Comparison of ENCODE assay signal across 8 cellular contexts in genomic region chr1:227562923-227563318, GRCh38. TPM values are rescaled to one million over a fixed set of nuclear protein-coding genes. Genes with fewer than 3 reads are reported as not detected.
A peak's percentile ranks its signal among the peaks of the same experiment; 100 is the strongest.
DNase-seq lines count a peak whose midpoint lies in the region; ATAC-seq and TF ChIP-seq lines count a peak whose summit lies in the region.

No MANE protein-coding gene starts in this region.

- intact Hi-C loops in PC-9 (cut with micrococcal nuclease; ENCODE audit: unreplicated experiment), result loop anchor here (1.0 to 5.0 kb wide), 4 partner anchors 20 to 604 kb away; partner anchors contain the start of gene IBA57
- intact Hi-C loops in gastrocnemius medialis (cut with DNase I; ENCODE audit: low total_unique reads), result loop anchor here (1.0 to 5.0 kb wide), 3 partner anchors 21 to 384 kb away; partner anchors contain the start of genes JMJD4, SNAP47 and WNT9A

- H3K9me3 ChIP-seq in SK-N-SH, result no peaks in the 10 kb centered on the region
- 0 out of 2 replicates have a peak, but pooled peaks cover 2% of the 10 kb centered on the region for H3K9me3 ChIP-seq in PC-9 (ENCODE audit: insufficient read depth, low read depth)
- no peaks in the 10 kb centered on the region for H3K9me3 ChIP-seq in gastrocnemius medialis

- peaks cover 14% of the 10 kb centered on the region for H3K4me1 Mint-ChIP-seq in endothelial cell (ENCODE audit: unreplicated experiment)

- CTCF ChIA-PET in SK-N-SH (lab: Yijun Ruan, JAX), result interaction anchor here (1.1 to 1.7 kb wide), 3 partner anchors 20 to 81 kb away, joined by 4 to 7 read pairs (median 4); no protein-coding TSS in a partner anchor
- CTCF ChIA-PET in PC-9 (lab: Charles Lee), result no interaction called here

- H3K9me3 Mint-ChIP-seq in endothelial cell (ENCODE audit: unreplicated experiment), result peaks cover 8% of the 10 kb centered on the region

- H3K4me2 ChIP-seq in SK-N-SH (no peak overlapping the region), PC-9 (peak overlapping the region; percentile 85; the same call in 1 of the 2 replicates)

- H3K36me3 ChIP-seq in SK-N-SH (replicated peaks in 1 of 2; ENCODE audit: control insufficient read depth in 1 of 2, insufficient read depth in 2 of 2, low read length in 1 of 2), result peaks cover 0 to 2% of the 10 kb centered on the region in 2 experiments
- H3K36me3 ChIP-seq in PC-9 (ENCODE audit: low read depth), result no peaks in the 10 kb centered on the region
- H3K36me3 ChIP-seq in gastrocnemius medialis, result no peaks in the 10 kb centered on the region

- H3K27ac ChIP-seq in SK-N-SH (ENCODE audit: low read depth in 2 of 2, low read length in 1 of 2) (peak overlapping the region in 1 of 2 experiments; percentile 67; a peak in 2 of 4 replicates), PC-9 (no peak overlapping the region), gastrocnemius medialis (peak overlapping the region in 3 of 4 donors; percentile 78 to 85 (median 84))

- H3K4me3 ChIP-seq in SK-N-SH (ENCODE audit: low read depth in 2 of 2, low read length in 1 of 2) (peak overlapping the region in 1 of 2 experiments; percentile 75; a peak in 1 of 4 replicates), PC-9 (peak overlapping the region; percentile 76; the same call in 1 of the 2 replicates), gastrocnemius medialis (peak overlapping the region in 3 of 4 donors; percentile 77 to 86 (median 80))

- no peaks in the 10 kb centered on the region for H3K27me3 ChIP-seq in SK-N-SH (ENCODE audit: insufficient read depth)
- H3K27me3 ChIP-seq in PC-9 (ENCODE audit: insufficient read depth, low read depth), result no peaks in the 10 kb centered on the region
- peaks cover 0 to 9% (median 5%) of the 10 kb centered on the region in 3 donors for H3K27me3 ChIP-seq in gastrocnemius medialis

- H2AFZ ChIP-seq in SK-N-SH (ENCODE audit: low read depth), result peak overlapping the region; percentile 98
- H2AFZ ChIP-seq in PC-9, result no peak overlapping the region

- H3K36me3 Mint-ChIP-seq in endothelial cell (ENCODE audit: low read depth, unreplicated experiment), result peaks cover 35% of the 10 kb centered on the region

- no peak for TF ChIP-seq CTCF in SK-N-SH (IDR thresholded peaks at IDR 0.05)
- TF ChIP-seq CTCF in PC-9 (conservative IDR thresholded peaks at IDR 0.05), result no peak
- no peak for TF ChIP-seq CTCF in endothelial cell (IDR thresholded peaks at IDR 0.05; ENCODE audit: unreplicated experiment)
- TF ChIP-seq CTCF in gastrocnemius medialis (IDR thresholded peaks at IDR 0.05 in 4 of 5, conservative IDR thresholded peaks at IDR 0.05 in 1 of 5), result no peak

- H3K27me3 Mint-ChIP-seq in endothelial cell (ENCODE audit: unreplicated experiment), result peaks cover 17% of the 10 kb centered on the region

- no peak for TF ChIP-seq RAD21 in SK-N-SH (IDR thresholded peaks at IDR 0.05; ENCODE audit: low read length)

- peaks cover 39% of the 10 kb centered on the region for H3K79me2 ChIP-seq in SK-N-SH (ENCODE audit: insufficient read depth)
- peaks cover 14% of the 10 kb centered on the region; the same call in 1 of the 2 replicates for H3K79me2 ChIP-seq in PC-9 (ENCODE audit: low read depth)

- TF ChIP-seq POLR2A in gastrocnemius medialis (IDR thresholded peaks at IDR 0.05), result no peak

- H3K9me2 ChIP-seq in SK-N-SH, result no peaks in the 10 kb centered on the region
- H3K9me2 ChIP-seq in PC-9 (ENCODE audit: insufficient read depth), result no peaks in the 10 kb centered on the region

- DNase-seq in SK-N-SH (peak; percentile 47), PC-9 (no peak), endothelial cell (ENCODE audit: low spot score) (no peak), gastrocnemius medialis (no peak), NCI-H345 (lab: John Stamatoyannopoulos, UW) (no peak), mesenteric fat pad (ENCODE audit: low spot score) (no peak)

- H3F3A ChIP-seq in SK-N-SH (replicated peaks; ENCODE audit: insufficient read depth) (peaks cover 7% of the 10 kb centered on the region), PC-9 (ENCODE audit: insufficient read depth, low read depth) (no peaks in the 10 kb centered on the region; the same call in 1 of the 2 replicates)

- H3K4me1 ChIP-seq in SK-N-SH (ENCODE audit: control insufficient read depth in 1 of 2, insufficient read depth in 2 of 2, low read depth in 1 of 2, low read length in 1 of 2), result peaks cover 3 to 7% of the 10 kb centered on the region in 2 experiments; a peak in 2 of 4 replicates
- H3K4me1 ChIP-seq in PC-9 (replicated peaks; ENCODE audit: insufficient read depth), result peaks cover 4% of the 10 kb centered on the region; the same call in 1 of the 2 replicates
- H3K4me1 ChIP-seq in gastrocnemius medialis, result peaks cover 8 to 9% of the 10 kb centered on the region in 2 donors

- no peak for TF ChIP-seq EP300 in SK-N-SH (IDR thresholded peaks at IDR 0.05; ENCODE audit: borderline replicate concordance in 1 of 2, low read depth in 1 of 2, low read length in 1 of 2)

- H3K4me3 Mint-ChIP-seq in endothelial cell (ENCODE audit: unreplicated experiment), result peak overlapping the region; percentile 95

- peak overlapping the region; percentile 95 for H3K27ac Mint-ChIP-seq in endothelial cell (ENCODE audit: unreplicated experiment)

- no TSS peak for BruUV-seq in PC-9 (replicated peaks; lab: Mats Ljungman, UMichigan)

- 81% methylated on average over 10 of the region's 10 CpGs for WGBS in SK-N-SH (ENCODE audit: low lambda C conversion rate)

- POLR2A ChIA-PET in SK-N-SH (lab: Yijun Ruan, JAX) (interaction anchor here (1.5 kb wide), 1 partner anchor 22 kb away, joined by 4 read pairs; no protein-coding TSS in a partner anchor), PC-9 (lab: Charles Lee; ENCODE audit: unreplicated experiment) (no interaction called here)

- ATAC-seq in SK-N-SH treated with all-trans-retinoic acid at 6 μM for 48 hours (no peak), gastrocnemius medialis (no peak), HG02588 (IDR thresholded peaks at IDR 0.05; ENCODE audit: unreplicated experiment) (no peak)

- in situ Hi-C loops in gastrocnemius medialis (cut with MboI; ENCODE audit: low sequenced_read_pairs in 4 of 4), result no loop called here

- no peak overlapping the region for H3K9ac ChIP-seq in SK-N-SH

- H4K20me1 ChIP-seq in SK-N-SH (ENCODE audit: insufficient read depth), result no peaks in the 10 kb centered on the region
- H4K20me1 ChIP-seq in PC-9 (ENCODE audit: insufficient read depth), result no peaks in the 10 kb centered on the region

TF ChIP-seq in SK-N-SH, 30 proteins besides CTCF, POLR2A, EP300 and RAD21 (continues in another document):
- TF ChIP-seq, protein P1, sequence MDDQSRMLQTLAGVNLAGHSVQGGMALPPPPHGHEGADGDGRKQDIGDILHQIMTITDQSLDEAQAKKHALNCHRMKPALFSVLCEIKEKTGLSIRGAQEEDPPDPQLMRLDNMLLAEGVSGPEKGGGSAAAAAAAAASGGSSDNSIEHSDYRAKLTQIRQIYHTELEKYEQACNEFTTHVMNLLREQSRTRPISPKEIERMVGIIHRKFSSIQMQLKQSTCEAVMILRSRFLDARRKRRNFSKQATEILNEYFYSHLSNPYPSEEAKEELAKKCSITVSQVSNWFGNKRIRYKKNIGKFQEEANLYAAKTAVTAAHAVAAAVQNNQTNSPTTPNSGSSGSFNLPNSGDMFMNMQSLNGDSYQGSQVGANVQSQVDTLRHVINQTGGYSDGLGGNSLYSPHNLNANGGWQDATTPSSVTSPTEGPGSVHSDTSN (IDR thresholded peaks at IDR 0.05), result no peak
- TF ChIP-seq RXRA (IDR thresholded peaks at IDR 0.05; ENCODE audit: borderline replicate concordance, low read depth) (no peak), EZH2phosphoT487 (IDR thresholded peaks at IDR 0.05; ENCODE audit: borderline replicate concordance, low read depth) (no peak), MXI1 (IDR thresholded peaks at IDR 0.05; ENCODE audit: low read depth, low read length) (no peak), GATA2 (CRISPR knock-in tag; IDR thresholded peaks at IDR 0.05) (no peak), NFIC (IDR thresholded peaks at IDR 0.05; ENCODE audit: borderline replicate concordance) (no peak), JUND (IDR thresholded peaks at IDR 0.05) (no peak)

TF ChIP-seq in SK-N-SH treated with all-trans-retinoic acid at 6 μM for 48 hours, 23 proteins besides CTCF, POLR2A, EP300 and RAD21 (continues in another document):
- no peak for TF ChIP-seq ARNTL (CRISPR knock-in tag; IDR thresholded peaks at IDR 0.05; ENCODE audit: borderline replicate concordance, low read depth)
- TF ChIP-seq, protein P2, sequence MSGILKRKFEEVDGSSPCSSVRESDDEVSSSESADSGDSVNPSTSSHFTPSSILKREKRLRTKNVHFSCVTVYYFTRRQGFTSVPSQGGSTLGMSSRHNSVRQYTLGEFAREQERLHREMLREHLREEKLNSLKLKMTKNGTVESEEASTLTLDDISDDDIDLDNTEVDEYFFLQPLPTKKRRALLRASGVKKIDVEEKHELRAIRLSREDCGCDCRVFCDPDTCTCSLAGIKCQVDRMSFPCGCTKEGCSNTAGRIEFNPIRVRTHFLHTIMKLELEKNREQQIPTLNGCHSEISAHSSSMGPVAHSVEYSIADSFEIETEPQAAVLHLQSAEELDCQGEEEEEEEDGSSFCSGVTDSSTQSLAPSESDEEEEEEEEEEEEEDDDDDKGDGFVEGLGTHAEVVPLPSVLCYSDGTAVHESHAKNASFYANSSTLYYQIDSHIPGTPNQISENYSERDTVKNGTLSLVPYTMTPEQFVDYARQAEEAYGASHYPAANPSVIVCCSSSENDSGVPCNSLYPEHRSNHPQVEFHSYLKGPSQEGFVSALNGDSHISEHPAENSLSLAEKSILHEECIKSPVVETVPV (CRISPR knock-in tag; IDR thresholded peaks at IDR 0.05), result no peak
- TF ChIP-seq, protein P3, sequence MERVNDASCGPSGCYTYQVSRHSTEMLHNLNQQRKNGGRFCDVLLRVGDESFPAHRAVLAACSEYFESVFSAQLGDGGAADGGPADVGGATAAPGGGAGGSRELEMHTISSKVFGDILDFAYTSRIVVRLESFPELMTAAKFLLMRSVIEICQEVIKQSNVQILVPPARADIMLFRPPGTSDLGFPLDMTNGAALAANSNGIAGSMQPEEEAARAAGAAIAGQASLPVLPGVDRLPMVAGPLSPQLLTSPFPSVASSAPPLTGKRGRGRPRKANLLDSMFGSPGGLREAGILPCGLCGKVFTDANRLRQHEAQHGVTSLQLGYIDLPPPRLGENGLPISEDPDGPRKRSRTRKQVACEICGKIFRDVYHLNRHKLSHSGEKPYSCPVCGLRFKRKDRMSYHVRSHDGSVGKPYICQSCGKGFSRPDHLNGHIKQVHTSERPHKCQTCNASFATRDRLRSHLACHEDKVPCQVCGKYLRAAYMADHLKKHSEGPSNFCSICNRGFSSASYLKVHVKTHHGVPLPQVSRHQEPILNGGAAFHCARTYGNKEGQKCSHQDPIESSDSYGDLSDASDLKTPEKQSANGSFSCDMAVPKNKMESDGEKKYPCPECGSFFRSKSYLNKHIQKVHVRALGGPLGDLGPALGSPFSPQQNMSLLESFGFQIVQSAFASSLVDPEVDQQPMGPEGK (CRISPR knock-in tag; IDR thresholded peaks at IDR 0.05; ENCODE audit: borderline replicate concordance), result no peak

RNA-seq across cellular contexts. Expression of gene ZNF678, which starts 0.4 kb away (rescaled TPM):
- 1.3 and 1.7 TPM in 2 replicates for polyA plus RNA-seq in SK-N-SH (2012; rRNA removed)
- polyA plus RNA-seq in SK-N-SH (2012; cell fraction: cytosol; rRNA removed), result 1.3 and 1.8 TPM in 2 replicates
- 1.1 and 1.5 TPM in 2 replicates for polyA plus RNA-seq in SK-N-SH (2012; cell fraction: nucleus; rRNA removed)
- total RNA-seq in PC-9 (2021) (4.1 and 6.1 TPM in 2 replicates), endothelial cell (ENCODE audit: unreplicated experiment) (19.5 TPM), gastrocnemius medialis (1 to 10 TPM; 2.3 to 7.3 (median 4.9) TPM), mesenteric fat pad (5.1 TPM)
